Comparison of ENCODE assay signal across 1 cellular context in the genomic region with DNA sequence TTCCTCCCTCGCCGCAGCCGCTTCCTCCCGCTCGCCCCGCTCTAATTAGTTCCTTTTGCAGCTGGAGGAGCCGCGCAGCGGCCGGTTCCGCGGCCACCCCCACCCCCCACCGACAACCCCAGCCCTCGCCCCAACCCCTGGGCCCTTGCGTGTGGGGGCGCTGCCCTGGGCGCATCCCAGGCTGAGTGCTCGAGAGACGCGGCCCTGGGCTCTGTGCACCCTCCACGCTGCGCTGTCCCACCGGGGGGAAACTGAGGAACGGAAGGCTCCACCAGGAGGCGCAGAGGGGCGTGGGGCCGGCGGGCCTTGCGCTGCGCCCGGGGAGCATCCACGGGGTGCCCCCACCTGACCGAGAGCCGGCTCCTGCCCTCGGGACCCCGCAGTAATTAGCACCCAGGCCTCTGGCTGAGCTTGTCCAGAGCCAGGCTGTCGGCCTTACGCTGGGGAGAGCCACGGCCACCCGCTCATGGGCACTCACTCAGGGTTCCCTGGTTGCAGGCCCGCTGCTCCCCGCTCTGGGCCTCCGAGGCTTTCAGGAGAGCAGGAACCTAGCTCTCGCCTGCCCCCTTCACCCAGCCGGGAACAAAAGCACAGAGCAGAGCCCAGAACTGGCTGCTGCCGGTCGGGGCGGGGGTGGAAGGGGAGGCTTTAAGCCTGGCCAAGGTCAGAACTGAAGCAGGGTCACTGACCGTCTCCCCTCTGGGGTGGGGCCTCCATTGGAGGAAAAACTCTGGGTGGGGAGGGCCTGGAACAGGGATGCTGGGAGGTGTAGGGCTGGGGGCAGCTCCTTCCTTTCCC.
TF ChIP-seq lines count a peak whose summit lies in the region.

No MANE protein-coding gene starts in this region.

TF ChIP-seq in HepG2, 621 proteins besides CTCF, POLR2A, EP300 and RAD21 (continued from another document and continues in another):
- TF ChIP-seq, protein P1, sequence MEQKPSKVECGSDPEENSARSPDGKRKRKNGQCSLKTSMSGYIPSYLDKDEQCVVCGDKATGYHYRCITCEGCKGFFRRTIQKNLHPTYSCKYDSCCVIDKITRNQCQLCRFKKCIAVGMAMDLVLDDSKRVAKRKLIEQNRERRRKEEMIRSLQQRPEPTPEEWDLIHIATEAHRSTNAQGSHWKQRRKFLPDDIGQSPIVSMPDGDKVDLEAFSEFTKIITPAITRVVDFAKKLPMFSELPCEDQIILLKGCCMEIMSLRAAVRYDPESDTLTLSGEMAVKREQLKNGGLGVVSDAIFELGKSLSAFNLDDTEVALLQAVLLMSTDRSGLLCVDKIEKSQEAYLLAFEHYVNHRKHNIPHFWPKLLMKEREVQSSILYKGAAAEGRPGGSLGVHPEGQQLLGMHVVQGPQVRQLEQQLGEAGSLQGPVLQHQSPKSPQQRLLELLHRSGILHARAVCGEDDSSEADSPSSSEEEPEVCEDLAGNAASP (CRISPR knock-in tag; IDR thresholded peaks at IDR 0.05; ENCODE audit: borderline replicate concordance): peak; percentile 40; the same call in 1 of the 2 replicates
- TF ChIP-seq SNAPC5 (CRISPR knock-in tag; IDR thresholded peaks at IDR 0.05; ENCODE audit: borderline replicate concordance) (no peak), ERF (CRISPR knock-in tag; IDR thresholded peaks at IDR 0.05) (0 out of 2 replicates have a peak, but pooled peaks have one; percentile 62), SMARCC2 (IDR thresholded peaks at IDR 0.05) (no peak), KLF15 (CRISPR knock-in tag; IDR thresholded peaks at IDR 0.05; ENCODE audit: borderline replicate concordance) (no peak), ZNF512B (CRISPR knock-in tag; IDR thresholded peaks at IDR 0.05; ENCODE audit: borderline replicate concordance) (peak; percentile 88; the same call in 1 of the 2 replicates), PPARG (CRISPR knock-in tag; conservative IDR thresholded peaks at IDR 0.05) (no peak), ZUFSP (CRISPR knock-in tag; IDR thresholded peaks at IDR 0.05; ENCODE audit: borderline replicate concordance) (no peak), MXD3 (CRISPR knock-in tag; IDR thresholded peaks at IDR 0.05) (no peak), RXRA (CRISPR knock-in tag; IDR thresholded peaks at IDR 0.05) (peak; percentile 93), ZNF619 (CRISPR knock-in tag; IDR thresholded peaks at IDR 0.05) (no peak), ZNF746 (CRISPR knock-in tag; IDR thresholded peaks at IDR 0.05) (no peak), RBFOX2 (IDR thresholded peaks at IDR 0.05; ENCODE audit: low read depth, low read length) (peak; percentile 51), ZNF30 (CRISPR knock-in tag; IDR thresholded peaks at IDR 0.05) (no peak), MED1 (CRISPR knock-in tag; IDR thresholded peaks at IDR 0.05) (peak; percentile 82), TEAD3 (CRISPR knock-in tag; optimal IDR thresholded peaks at IDR 0.05; ENCODE audit: borderline replicate concordance) (peak; percentile 42), ZNF34 (CRISPR knock-in tag; IDR thresholded peaks at IDR 0.05; ENCODE audit: borderline replicate concordance) (0 out of 2 replicates have a peak, but pooled peaks have one; percentile 22), ZBTB3 (CRISPR knock-in tag; IDR thresholded peaks at IDR 0.05; ENCODE audit: borderline replicate concordance, low read depth) (no peak), SALL2 (CRISPR knock-in tag; IDR thresholded peaks at IDR 0.05) (0 out of 2 replicates have a peak, but pooled peaks have one; percentile 59), ZNF775 (CRISPR knock-in tag; IDR thresholded peaks at IDR 0.05; ENCODE audit: borderline replicate concordance) (no peak), JARID2 (CRISPR knock-in tag; IDR thresholded peaks at IDR 0.05; ENCODE audit: insufficient replicate concordance) (peak; percentile 63), ISX (CRISPR knock-in tag; conservative IDR thresholded peaks at IDR 0.05) (0 out of 2 replicates have a peak, but pooled peaks have one; percentile 62), SMAD3 (CRISPR knock-in tag; IDR thresholded peaks at IDR 0.05) (no peak), REL (CRISPR knock-in tag; conservative IDR thresholded peaks at IDR 0.05) (no peak), HOXA5 (CRISPR knock-in tag; IDR thresholded peaks at IDR 0.05) (no peak; the same call in 1 of the 2 replicates), THAP11 (CRISPR knock-in tag; IDR thresholded peaks at IDR 0.05) (peak; percentile 64), KAT2B (IDR thresholded peaks at IDR 0.05; ENCODE audit: borderline replicate concordance, low read depth, low read length) (no peak), KLF6 (CRISPR knock-in tag; IDR thresholded peaks at IDR 0.05) (peak; percentile 71), ETV5 (CRISPR knock-in tag; IDR thresholded peaks at IDR 0.05; ENCODE audit: borderline replicate concordance) (peak; percentile 65; the same call in 1 of the 2 replicates), ZNF574 (CRISPR knock-in tag; IDR thresholded peaks at IDR 0.05) (peak; percentile 63; the same call in 1 of the 2 replicates), ZNF3 (CRISPR knock-in tag; IDR thresholded peaks at IDR 0.05) (no peak), E2F5 (CRISPR knock-in tag; conservative IDR thresholded peaks at IDR 0.05) (0 out of 2 replicates have a peak, but pooled peaks have one; percentile 52), NR2C2 (CRISPR knock-in tag; IDR thresholded peaks at IDR 0.05; ENCODE audit: borderline replicate concordance) (peak; percentile 68), ZFP36 (IDR thresholded peaks at IDR 0.05; ENCODE audit: borderline replicate concordance, low read depth, low read length, partially characterized antibody) (no peak), LBX2 (CRISPR knock-in tag; IDR thresholded peaks at IDR 0.05; ENCODE audit: borderline replicate concordance) (no peak), ZNF136 (CRISPR knock-in tag; IDR thresholded peaks at IDR 0.05; ENCODE audit: low read depth) (0 out of 2 replicates have a peak, but pooled peaks have one; percentile 63), AGO2 (optimal IDR thresholded peaks at IDR 0.05; ENCODE audit: low read depth, low read length) (peak; percentile 48), HOXA7 (CRISPR knock-in tag; IDR thresholded peaks at IDR 0.05) (no peak), ZIK1 (CRISPR knock-in tag; IDR thresholded peaks at IDR 0.05; ENCODE audit: borderline replicate concordance, low read depth) (peak; percentile 38; the same call in 1 of the 2 replicates), SOX13 (IDR thresholded peaks at IDR 0.05) (0 out of 2 replicates have a peak, but pooled peaks have one; percentile 17), SOX13 (CRISPR knock-in tag; conservative IDR thresholded peaks at IDR 0.05 in 1 of 2, IDR thresholded peaks at IDR 0.05 in 1 of 2) (peak in 1 of 2 experiments; percentile 64; a peak in 2 of 4 replicates)
- TF ChIP-seq, protein P2, sequence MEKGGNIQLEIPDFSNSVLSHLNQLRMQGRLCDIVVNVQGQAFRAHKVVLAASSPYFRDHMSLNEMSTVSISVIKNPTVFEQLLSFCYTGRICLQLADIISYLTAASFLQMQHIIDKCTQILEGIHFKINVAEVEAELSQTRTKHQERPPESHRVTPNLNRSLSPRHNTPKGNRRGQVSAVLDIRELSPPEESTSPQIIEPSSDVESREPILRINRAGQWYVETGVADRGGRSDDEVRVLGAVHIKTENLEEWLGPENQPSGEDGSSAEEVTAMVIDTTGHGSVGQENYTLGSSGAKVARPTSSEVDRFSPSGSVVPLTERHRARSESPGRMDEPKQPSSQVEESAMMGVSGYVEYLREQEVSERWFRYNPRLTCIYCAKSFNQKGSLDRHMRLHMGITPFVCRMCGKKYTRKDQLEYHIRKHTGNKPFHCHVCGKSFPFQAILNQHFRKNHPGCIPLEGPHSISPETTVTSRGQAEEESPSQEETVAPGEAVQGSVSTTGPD (CRISPR knock-in tag; IDR thresholded peaks at IDR 0.05): no peak
- TF ChIP-seq, protein P3, sequence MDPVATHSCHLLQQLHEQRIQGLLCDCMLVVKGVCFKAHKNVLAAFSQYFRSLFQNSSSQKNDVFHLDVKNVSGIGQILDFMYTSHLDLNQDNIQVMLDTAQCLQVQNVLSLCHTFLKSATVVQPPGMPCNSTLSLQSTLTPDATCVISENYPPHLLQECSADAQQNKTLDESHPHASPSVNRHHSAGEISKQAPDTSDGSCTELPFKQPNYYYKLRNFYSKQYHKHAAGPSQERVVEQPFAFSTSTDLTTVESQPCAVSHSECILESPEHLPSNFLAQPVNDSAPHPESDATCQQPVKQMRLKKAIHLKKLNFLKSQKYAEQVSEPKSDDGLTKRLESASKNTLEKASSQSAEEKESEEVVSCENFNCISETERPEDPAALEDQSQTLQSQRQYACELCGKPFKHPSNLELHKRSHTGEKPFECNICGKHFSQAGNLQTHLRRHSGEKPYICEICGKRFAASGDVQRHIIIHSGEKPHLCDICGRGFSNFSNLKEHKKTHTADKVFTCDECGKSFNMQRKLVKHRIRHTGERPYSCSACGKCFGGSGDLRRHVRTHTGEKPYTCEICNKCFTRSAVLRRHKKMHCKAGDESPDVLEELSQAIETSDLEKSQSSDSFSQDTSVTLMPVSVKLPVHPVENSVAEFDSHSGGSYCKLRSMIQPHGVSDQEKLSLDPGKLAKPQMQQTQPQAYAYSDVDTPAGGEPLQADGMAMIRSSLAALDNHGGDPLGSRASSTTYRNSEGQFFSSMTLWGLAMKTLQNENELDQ (CRISPR knock-in tag; IDR thresholded peaks at IDR 0.05; ENCODE audit: borderline replicate concordance): no peak
- TF ChIP-seq, protein P4, sequence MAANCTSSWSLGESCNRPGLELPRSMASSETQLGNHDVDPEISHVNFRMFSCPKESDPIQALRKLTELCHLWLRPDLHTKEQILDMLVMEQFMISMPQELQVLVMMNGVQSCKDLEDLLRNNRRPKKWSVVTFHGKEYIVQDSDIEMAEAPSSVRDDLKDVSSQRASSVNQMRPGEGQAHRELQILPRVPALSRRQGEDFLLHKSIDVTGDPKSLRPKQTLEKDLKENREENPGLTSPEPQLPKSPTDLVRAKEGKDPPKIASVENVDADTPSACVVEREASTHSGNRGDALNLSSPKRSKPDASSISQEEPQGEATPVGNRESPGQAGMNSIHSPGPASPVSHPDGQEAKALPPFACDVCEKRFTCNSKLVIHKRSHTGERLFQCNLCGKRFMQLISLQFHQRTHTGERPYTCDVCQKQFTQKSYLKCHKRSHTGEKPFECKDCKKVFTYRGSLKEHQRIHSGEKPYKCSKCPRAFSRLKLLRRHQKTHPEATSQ (CRISPR knock-in tag; IDR thresholded peaks at IDR 0.05; ENCODE audit: borderline replicate concordance): no peak
